ENCODE assay signal across 10 cellular contexts in the genomic region with DNA sequence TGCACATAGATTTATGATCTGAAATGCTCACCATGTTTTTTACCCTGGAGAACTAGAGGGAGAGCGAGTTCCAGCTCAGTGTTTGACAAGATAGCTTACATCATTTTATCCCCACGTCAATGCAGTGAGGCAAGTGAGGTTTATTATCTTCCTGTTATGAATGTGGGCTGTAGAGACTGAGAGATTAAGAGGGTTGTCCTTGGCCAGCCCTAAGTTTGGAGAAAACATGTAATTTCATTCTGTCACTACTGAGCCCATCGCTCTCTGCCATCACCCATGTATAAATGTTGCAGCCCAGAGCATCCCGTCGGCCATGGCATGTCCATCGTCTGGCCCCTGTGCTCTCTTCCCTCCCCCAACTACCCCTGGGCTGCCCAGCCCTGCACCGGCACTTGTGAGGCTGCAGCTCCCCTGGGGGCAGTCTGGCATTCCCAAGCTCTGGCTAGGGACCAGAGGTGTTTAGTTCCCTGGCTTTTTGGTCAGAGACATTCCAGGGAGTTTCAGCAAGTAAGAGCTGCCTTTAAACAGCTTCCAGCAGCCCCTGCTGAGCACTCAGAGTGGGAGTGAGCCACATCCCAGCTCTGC.
DNase-seq lines count a peak whose midpoint lies in the region; ATAC-seq, FAIRE-seq and TF ChIP-seq lines count a peak whose summit lies in the region.
"Had no signal": no experiment of that assay in that cellular context is flagged by ENCODE, and none has a peak within 500 bp of the region (broad histone marks: within the 10 kb centered on the region; RNA-seq: fewer than 3 reads in every experiment).

No MANE protein-coding gene starts in this region.

- H3K9me3 Mint-ChIP-seq in mesothelial cell of epicardium = no peaks in the 10 kb centered on the region

- no peak overlapping the region for H3K4me3 Mint-ChIP-seq in mesothelial cell of epicardium

- 29% methylated on average over 4 of the region's 7 CpGs for WGBS in esophagus muscularis mucosa

- H3K36me3 ChIP-seq in esophagus muscularis mucosa = peaks cover 0 to 25% (median 5%) of the 10 kb centered on the region in 4 donors

- no peak overlapping the region for H3K4me3 ChIP-seq in esophagus muscularis mucosa

- H3K27me3 ChIP-seq in esophagus muscularis mucosa = no peaks in the 10 kb centered on the region

- H3K27ac Mint-ChIP-seq in mesothelial cell of epicardium = peak overlapping the region; percentile 75

- H3K9me3 ChIP-seq in esophagus muscularis mucosa = no peaks in the 10 kb centered on the region

- TF ChIP-seq POLR2A in esophagus muscularis mucosa (IDR thresholded peaks at IDR 0.05; ENCODE audit: low read depth) = no peak

- H3K4me1 ChIP-seq in esophagus muscularis mucosa = peaks cover 36 to 70% (median 62%) of the 10 kb centered on the region in 4 donors

- intact Hi-C loops in esophagus muscularis mucosa (cut with DNase I) = no loop called here

- FAIRE-seq in urothelium cell line (lab: Jason Lieb, UNC) = peak; percentile 30

- DNase-seq in NCI-H226 (peak; percentile 91), esophagus muscularis mucosa (ENCODE audit: extremely low spot score) (no peak), mesothelial cell of epicardium (ENCODE audit: low spot score in 2 of 2, unreplicated experiment in 2 of 2) (no peak), urothelium cell line (ENCODE audit: low spot score) (peak; percentile 49), T-helper 2 cell (no peak), HK-2 (ENCODE audit: unreplicated experiment) (no peak)
- DNase-seq: activated CD8-positive, alpha-beta memory T cell treated with anti-CD3 and anti-CD28 coated beads, Interleukin-2, amount 50 U/mL, for 48 hours; NCI-H510A treated with DMSO at 0.1 percent for 48 hours had no signal

- no peak for TF ChIP-seq EP300 in esophagus muscularis mucosa (IDR thresholded peaks at IDR 0.05)

- peak overlapping the region; percentile 60 to 77 (median 63) for H3K27ac ChIP-seq in esophagus muscularis mucosa (replicated peaks in 1 of 4)

- peaks cover 21% of the 10 kb centered on the region for H3K36me3 Mint-ChIP-seq in mesothelial cell of epicardium

- no peak for ATAC-seq in HG03354 (IDR thresholded peaks at IDR 0.05; ENCODE audit: poor library complexity, severe bottlenecking, unreplicated experiment)
- ATAC-seq: left lobe of liver had no signal

- TF ChIP-seq CTCF in esophagus muscularis mucosa (IDR thresholded peaks at IDR 0.05) (no peak), mesothelial cell of epicardium (IDR thresholded peaks at IDR 0.05; ENCODE audit: unreplicated experiment) (no peak)

- peaks cover 30% of the 10 kb centered on the region for H3K4me1 Mint-ChIP-seq in mesothelial cell of epicardium

- no peaks in the 10 kb centered on the region for H3K27me3 Mint-ChIP-seq in mesothelial cell of epicardium (ENCODE audit: low read depth)

Comparison
In these comparisons a context has a peak if more than half of its experiments do, and no peak if none do; other contexts are left out.
1. DNase-seq: peak in NCI-H226 (single experiment) and urothelium cell line (single experiment); none in esophagus muscularis mucosa (single experiment), mesothelial cell of epicardium (0 of 2), T-helper 2 cell (0 of 5) and HK-2 (single experiment).